In genomic region chr5:107090471-107090870, GRCh38 we compare ENCODE assay signal across 24 cellular contexts.
DNase-seq lines count a peak whose midpoint lies in the region; ATAC-seq, FAIRE-seq and TF ChIP-seq lines count a peak whose summit lies in the region.
"Had no signal": no experiment of that assay in that cellular context is flagged by ENCODE, and none has a peak within 500 bp of the region (broad histone marks: within the 10 kb centered on the region; RNA-seq: fewer than 3 reads in every experiment).

No MANE protein-coding gene starts in this region.

- DNase-seq in HAP-1 (ENCODE audit: low spot score in 2 of 2) (peak; percentile 39 to 100), SK-N-MC (ENCODE audit: low read depth, low spot score) (no peak), fibroblast of gingiva (ENCODE audit: low read depth) (peak; percentile 34), trophoblast cell (peak; percentile 48 to 89), left cardiac atrium (no peak), GM12892 (ENCODE audit: insufficient read length) (no peak), GM20000 (ENCODE audit: low spot score) (no peak), 8988T (no peak)
- DNase-seq: activated CD8-positive, alpha-beta T cell treated with anti-CD3 and anti-CD28 coated beads for 36 hours; activated gamma-delta T cell; activated T-cell treated with anti-CD3 and anti-CD28 coated beads for 4 hours; amniotic stem cell; C1 segment of cervical spinal cord; Calu3; caudate nucleus; H9; kidney glomerular epithelial cell; MM.1S; naive thymus-derived CD4-positive, alpha-beta T cell; NCI-H1436; NCI-H774; ovary; upper lobe of left lung had no signal

- H3K4me2 ChIP-seq in trophoblast cell (ENCODE audit: low read length) = no peak overlapping the region

- H2AK5ac ChIP-seq in trophoblast cell (ENCODE audit: low read length) = no peak overlapping the region

- TF ChIP-seq CTCF in GM20000 (IDR thresholded peaks at IDR 0.05; ENCODE audit: extremely low read depth, missing control alignments) = no peak

- H2BK5ac ChIP-seq in trophoblast cell (ENCODE audit: low read depth, low read length, poor library complexity) = no peak overlapping the region

- H3K79me1 ChIP-seq in trophoblast cell (ENCODE audit: low read length) = no peaks in the 10 kb centered on the region

- intact Hi-C loops in left cardiac atrium (cut with DNase I) = no loop called here

- H3K4me3 ChIP-seq in HAP-1 (no peak overlapping the region), SK-N-MC (peak overlapping the region; percentile 36; the same call in 1 of the 2 replicates), trophoblast cell (ENCODE audit: low read depth, low read length) (no peak overlapping the region)
- H3K4me3 ChIP-seq: ovary, right atrium auricular region, upper lobe of left lung had no signal

- H3K27ac ChIP-seq in SK-N-MC (peak overlapping the region; percentile 82), trophoblast cell (ENCODE audit: low read depth, low read length) (no peak overlapping the region)
- H3K27ac ChIP-seq: ovary, right atrium auricular region, upper lobe of left lung had no signal

- H3K23ac ChIP-seq in trophoblast cell (ENCODE audit: low read length) = no peak overlapping the region

- H3K79me2 ChIP-seq in trophoblast cell (ENCODE audit: control insufficient read depth, insufficient read depth, low read length, poor library complexity) = no peaks in the 10 kb centered on the region

- no peak overlapping the region for H3K9ac ChIP-seq in SK-N-MC (ENCODE audit: insufficient read length)
- H3K9ac ChIP-seq in trophoblast cell (ENCODE audit: low read length) = no peak overlapping the region

- no peak overlapping the region for H4K91ac ChIP-seq in trophoblast cell (ENCODE audit: low read depth, low read length)

- no peak overlapping the region for H2BK12ac ChIP-seq in trophoblast cell (ENCODE audit: low read length)

- no peak for TF ChIP-seq POLR2A in GM12892 (IDR thresholded peaks at IDR 0.05; ENCODE audit: low read depth, low read length)

- H3K4ac ChIP-seq in trophoblast cell (ENCODE audit: low read depth, low read length) = no peak overlapping the region

- WGBS in trophoblast cell (ENCODE audit: extremely low coverage, insufficient coverage, insufficient read length) = no CpG with 5 or more reads among the region's 1 CpG

- in situ Hi-C loops in HAP-1 (cut with MboI; ENCODE audit: low sequenced_read_pairs) = no loop called here

- H2BK120ac ChIP-seq in trophoblast cell (ENCODE audit: insufficient read depth, low read length, poor library complexity) = no peak overlapping the region

- no peak overlapping the region for H3K14ac ChIP-seq in trophoblast cell (ENCODE audit: low read length)

- FAIRE-seq in GM12892 (lab: Jason Lieb, UNC) = no peak

- no peak overlapping the region for H2AFZ ChIP-seq in trophoblast cell (ENCODE audit: insufficient read depth, low read length, poor library complexity)

- peaks cover 27% of the 10 kb centered on the region for H3K4me1 ChIP-seq in HAP-1
- no peaks in the 10 kb centered on the region for H3K4me1 ChIP-seq in trophoblast cell (ENCODE audit: control insufficient read depth in 1 of 2, insufficient read depth in 2 of 2, low read length in 2 of 2)
- H3K4me1 ChIP-seq: upper lobe of left lung had no signal

- H4K8ac ChIP-seq in trophoblast cell (ENCODE audit: low read depth, low read length) = no peak overlapping the region

- no peaks in the 10 kb centered on the region for H3K27me3 ChIP-seq in HAP-1 (ENCODE audit: low read depth)
- H3K27me3 ChIP-seq in trophoblast cell (ENCODE audit: insufficient read depth, low read length) = no peaks in the 10 kb centered on the region
- H3K27me3 ChIP-seq: ovary, right atrium auricular region, upper lobe of left lung had no signal

- H4K12ac ChIP-seq in trophoblast cell (ENCODE audit: low read depth, low read length) = no peak overlapping the region

- H3K36me3 ChIP-seq in HAP-1 (replicated peaks) = no peaks in the 10 kb centered on the region
- H3K36me3 ChIP-seq in SK-N-MC (ENCODE audit: insufficient read depth, low read length) = no peaks in the 10 kb centered on the region
- H3K36me3 ChIP-seq in trophoblast cell (ENCODE audit: control insufficient read depth in 1 of 2, insufficient read depth in 2 of 2, low read length in 2 of 2) = no peaks in the 10 kb centered on the region
- H3K36me3 ChIP-seq: ovary, right atrium auricular region, upper lobe of left lung had no signal

- ATAC-seq in left cardiac atrium = no peak
- ATAC-seq: activated CD8-positive, alpha-beta T cell treated with anti-CD3 and anti-CD28 coated beads for 36 hours; naive thymus-derived CD4-positive, alpha-beta T cell had no signal

- H3K18ac ChIP-seq in trophoblast cell (ENCODE audit: low read length) = no peak overlapping the region

- H3K9me3 ChIP-seq in HAP-1 = peaks cover 4% of the 10 kb centered on the region; the same call in 1 of the 2 replicates
- H3K9me3 ChIP-seq in SK-N-MC (ENCODE audit: low read depth, low read length) = no peaks in the 10 kb centered on the region
- H3K9me3 ChIP-seq in trophoblast cell (ENCODE audit: insufficient read depth, low read depth, low read length) = peaks cover 5% of the 10 kb centered on the region
- H3K9me3 ChIP-seq: ovary, upper lobe of left lung had no signal

Comparison
In these comparisons a context has a peak if more than half of its experiments do, and no peak if none do; other contexts are left out.
1. DNase-seq: peak in HAP-1 (2 of 2), fibroblast of gingiva (single experiment) and trophoblast cell (2 of 2); none in SK-N-MC (single experiment), left cardiac atrium (single experiment), GM12892 (single experiment), GM20000 (single experiment) and 8988T (single experiment).